ENCODE assay signal across 16 cellular contexts in the genomic region with DNA sequence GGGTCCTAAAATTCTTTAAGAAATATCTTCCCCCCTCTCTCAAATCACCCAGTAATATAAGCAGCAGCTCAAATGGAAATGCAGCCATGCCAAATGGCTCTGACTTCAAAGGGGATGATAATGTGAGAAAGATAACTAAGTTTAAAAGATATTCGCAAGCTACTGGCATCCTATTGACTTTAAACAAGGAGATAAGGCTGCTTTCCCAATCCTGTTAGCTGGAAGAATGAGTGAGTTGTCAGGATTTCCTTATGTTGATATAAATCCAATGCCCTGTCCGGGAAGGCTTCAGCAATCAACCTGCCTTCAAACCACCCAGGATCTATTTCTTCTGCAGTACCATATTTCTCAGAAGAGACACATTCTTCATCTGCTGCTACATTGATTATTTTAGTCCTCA.
DNase-seq lines count a peak whose midpoint lies in the region; ATAC-seq and TF ChIP-seq lines count a peak whose summit lies in the region.
"Had no signal": no experiment of that assay in that cellular context is flagged by ENCODE, and none has a peak within 500 bp of the region (broad histone marks: within the 10 kb centered on the region; RNA-seq: fewer than 3 reads in every experiment).

No MANE protein-coding gene starts in this region.

- no peak for ATAC-seq in memory B cell (ENCODE audit: low read depth)

- H3K27ac ChIP-seq in coronary artery (no peak overlapping the region), breast epithelium (no peak overlapping the region)

- no peaks in the 10 kb centered on the region for H3K4me1 Mint-ChIP-seq in memory B cell
- H3K4me1 Mint-ChIP-seq: CD4-positive, alpha-beta memory T cell had no signal

- no peak for TF ChIP-seq CTCF in coronary artery (IDR thresholded peaks at IDR 0.05)
- TF ChIP-seq CTCF in breast epithelium (IDR thresholded peaks at IDR 0.05) = no peak

- H3K4me3 ChIP-seq in coronary artery (no peak overlapping the region), neuron (ENCODE audit: low read length) (no peak overlapping the region), breast epithelium (no peak overlapping the region)
- H3K4me3 ChIP-seq: HAP-1 had no signal

- H3K27ac Mint-ChIP-seq in memory B cell = peak overlapping the region; percentile 16
- H3K27ac Mint-ChIP-seq: CD4-positive, alpha-beta memory T cell; HFFc6 had no signal

- H2AFZ ChIP-seq in neuron (ENCODE audit: low read depth, low read length) = peak overlapping the region; percentile 42

- no peak overlapping the region for H3K4me3 Mint-ChIP-seq in memory B cell
- H3K4me3 Mint-ChIP-seq: CD4-positive, alpha-beta memory T cell; HFFc6 had no signal

- no peaks in the 10 kb centered on the region for H3K9me3 Mint-ChIP-seq in memory B cell
- H3K9me3 Mint-ChIP-seq: HFFc6 had no signal

- TF ChIP-seq POLR2A in breast epithelium (IDR thresholded peaks at IDR 0.05) = no peak

- no peaks in the 10 kb centered on the region for H3K36me3 Mint-ChIP-seq in memory B cell
- H3K36me3 Mint-ChIP-seq: CD4-positive, alpha-beta memory T cell had no signal

- peaks cover 7% of the 10 kb centered on the region for H3K27me3 Mint-ChIP-seq in memory B cell
- H3K27me3 Mint-ChIP-seq: CD4-positive, alpha-beta memory T cell had no signal

- H3K4me1 ChIP-seq in neuron (ENCODE audit: insufficient read depth, low read length) (peaks cover 5% of the 10 kb centered on the region), breast epithelium (no peaks in the 10 kb centered on the region)
- H3K4me1 ChIP-seq: HAP-1 had no signal

- DNase-seq in coronary artery (ENCODE audit: low spot score) (peak; percentile 17), memory B cell (ENCODE audit: low spot score in 2 of 2) (no peak), breast epithelium (ENCODE audit: low spot score in 2 of 2) (no peak)
- DNase-seq in stimulated activated naive CD4-positive, alpha-beta T cell treated with Interleukin-2 at 50 U/mL for 16 hours (lab: John Stamatoyannopoulos, UW) = no peak
- no peak for DNase-seq in activated CD4-positive, alpha-beta T cell treated with anti-CD3 and anti-CD28 coated beads for 48 hours
- DNase-seq: C1 segment of cervical spinal cord; Calu3; CD4-positive, alpha-beta memory T cell; COR-L47; DMS53; DMS79 treated with DMSO at 0.1 percent for 48 hours; GF-D8; GOT3; HFFc6 had no signal

- H3K9me3 ChIP-seq in neuron (ENCODE audit: low read length) (no peaks in the 10 kb centered on the region), breast epithelium (no peaks in the 10 kb centered on the region)
- H3K9me3 ChIP-seq: HAP-1 had no signal

- intact Hi-C loops in breast epithelium (cut with DNase I; ENCODE audit: low total_unique reads) = no loop called here

- no peaks in the 10 kb centered on the region for H3K27me3 ChIP-seq in neuron (ENCODE audit: insufficient read depth, low read length)
- H3K27me3 ChIP-seq in breast epithelium = no peaks in the 10 kb centered on the region

- no peaks in the 10 kb centered on the region for H3K36me3 ChIP-seq in neuron (ENCODE audit: insufficient read depth, low read length)
- no peaks in the 10 kb centered on the region for H3K36me3 ChIP-seq in breast epithelium
- H3K36me3 ChIP-seq: HAP-1 had no signal
